In genomic region chr18:58516514-58517285, GRCh38 we compare ENCODE assay signal across 28 cellular contexts.
"Had no signal": no experiment of that assay in that cellular context is flagged by ENCODE, and none has a peak within 500 bp of the region (broad histone marks: within the 10 kb centered on the region; RNA-seq: fewer than 3 reads in every experiment).

No MANE protein-coding gene starts in this region.

- H3K4me3 ChIP-seq: SJCRH30 had no signal

- H3K36me3 ChIP-seq: brain microvascular endothelial cell, SJCRH30, WERI-Rb-1 had no signal

- DNase-seq: activated CD4-positive, alpha-beta memory T cell treated with anti-CD3 and anti-CD28 coated beads, Interleukin-2, amount 10 ng/mL, durations not matched to agents 7 days and 5 days; activated CD4-positive, alpha-beta T cell treated with anti-CD3 and anti-CD28 coated beads for 36 hours; activated CD4-positive, alpha-beta T cell treated with anti-CD3 and anti-CD28 coated beads, Interleukin-2, amount 50 U/mL, for 1 hour; activated gamma-delta T cell treated with Interleukin-2 at 50 U/mL for 16 hours; activated naive CD4-positive, alpha-beta T cell treated with anti-CD3 and anti-CD28 coated beads, Interleukin-2, amount 10 ng/mL, durations not matched to agents 7 days and 5 days; activated naive CD8-positive, alpha-beta T cell treated with anti-CD3 and anti-CD28 coated beads for 36 hours; activated T-cell treated with anti-CD3 and anti-CD28 coated beads for 4 hours; activated T-cell treated with anti-CD3 and anti-CD28 coated beads, Interleukin-2, amount 50 U/mL, for 72 hours; brain microvascular endothelial cell; KBM-7; NCI-H1048; NCI-H146; NCI-H187 treated with DMSO at 0.1 percent for 48 hours; NCI-H2081 treated with DMSO at 0.1 percent for 48 hours; NCI-H345; NCI-H510A; NCI-H526 treated with DMSO at 0.1 percent for 48 hours; NCI-H82; NK-92 treated with Interleukin-12 subunit alpha and Interleukin-12 subunit beta, amount 100 ng/mL, for 24 hours; OCI-M1; Right ventricle myocardium superior; RPMI8226; SJCRH30; SK-N-SH; T-helper 1 cell; WERI-Rb-1 had no signal

- H3K4me2 ChIP-seq: SK-N-SH had no signal

- H3K9me3 ChIP-seq: SJCRH30, SK-N-SH had no signal

- H3K9ac ChIP-seq: SK-N-SH had no signal

- H3K4me1 Mint-ChIP-seq: activated naive CD4-positive, alpha-beta T cell treated with anti-CD3 and anti-CD28 coated beads, Interleukin-2, amount 10 ng/mL, durations not matched to agents 7 days and 5 days had no signal

- H3K9me3 Mint-ChIP-seq: activated naive CD4-positive, alpha-beta T cell treated with anti-CD3 and anti-CD28 coated beads, Interleukin-2, amount 10 ng/mL, durations not matched to agents 7 days and 5 days; activated naive CD8-positive, alpha-beta T cell treated with anti-CD3 and anti-CD28 coated beads for 36 hours; activated T-cell treated with anti-CD3 and anti-CD28 coated beads, Interleukin-2, amount 50 U/mL, for 72 hours; activated T-helper 2 cell treated with anti-CD3 and anti-CD28 coated beads, Interferon-gamma antibody, Interleukin-2, Interleukin-4, amounts not matched to agents 10 μg/mL and 5 μg/mL and 100 μg/mL, durations not matched to agents 14 hours and 24 hours and 36 hours had no signal

- H3K4me1 ChIP-seq: SJCRH30 had no signal

- H3K27ac Mint-ChIP-seq: activated CD4-positive, alpha-beta memory T cell treated with anti-CD3 and anti-CD28 coated beads, Interleukin-2, amount 10 ng/mL, durations not matched to agents 7 days and 5 days; activated CD4-positive, alpha-beta T cell treated with anti-CD3 and anti-CD28 coated beads for 36 hours; activated naive CD4-positive, alpha-beta T cell treated with anti-CD3 and anti-CD28 coated beads, Interleukin-2, amount 10 ng/mL, durations not matched to agents 7 days and 5 days; activated naive CD8-positive, alpha-beta T cell treated with anti-CD3 and anti-CD28 coated beads for 36 hours; activated T-cell treated with anti-CD3 and anti-CD28 coated beads, Interleukin-2, amount 50 U/mL, for 72 hours; activated T-helper 2 cell treated with anti-CD3 and anti-CD28 coated beads, Interferon-gamma antibody, Interleukin-2, Interleukin-4, amounts not matched to agents 10 μg/mL and 5 μg/mL and 100 μg/mL, durations not matched to agents 14 hours and 24 hours and 36 hours had no signal

- H3K4me3 Mint-ChIP-seq: activated CD4-positive, alpha-beta memory T cell treated with anti-CD3 and anti-CD28 coated beads, Interleukin-2, amount 10 ng/mL, durations not matched to agents 7 days and 5 days; activated CD4-positive, alpha-beta T cell treated with anti-CD3 and anti-CD28 coated beads for 36 hours; activated naive CD4-positive, alpha-beta T cell treated with anti-CD3 and anti-CD28 coated beads, Interleukin-2, amount 10 ng/mL, durations not matched to agents 7 days and 5 days; activated naive CD8-positive, alpha-beta T cell treated with anti-CD3 and anti-CD28 coated beads for 36 hours; activated T-cell treated with anti-CD3 and anti-CD28 coated beads, Interleukin-2, amount 50 U/mL, for 72 hours had no signal

- ATAC-seq: activated CD4-positive, alpha-beta T cell treated with anti-CD3 and anti-CD28 coated beads for 36 hours; activated T-cell treated with anti-CD3 and anti-CD28 coated beads, Interleukin-2, amount 50 U/mL, for 72 hours; Panc1 had no signal

- H3K27ac ChIP-seq: brain microvascular endothelial cell, SJCRH30, WERI-Rb-1 had no signal

- H3K27me3 ChIP-seq: brain microvascular endothelial cell, SJCRH30 had no signal

- H3K36me3 Mint-ChIP-seq: activated naive CD4-positive, alpha-beta T cell treated with anti-CD3 and anti-CD28 coated beads, Interleukin-2, amount 10 ng/mL, durations not matched to agents 7 days and 5 days; activated naive CD8-positive, alpha-beta T cell treated with anti-CD3 and anti-CD28 coated beads for 36 hours had no signal
